ENCODE assay signal across 18 cellular contexts in the genomic region with DNA sequence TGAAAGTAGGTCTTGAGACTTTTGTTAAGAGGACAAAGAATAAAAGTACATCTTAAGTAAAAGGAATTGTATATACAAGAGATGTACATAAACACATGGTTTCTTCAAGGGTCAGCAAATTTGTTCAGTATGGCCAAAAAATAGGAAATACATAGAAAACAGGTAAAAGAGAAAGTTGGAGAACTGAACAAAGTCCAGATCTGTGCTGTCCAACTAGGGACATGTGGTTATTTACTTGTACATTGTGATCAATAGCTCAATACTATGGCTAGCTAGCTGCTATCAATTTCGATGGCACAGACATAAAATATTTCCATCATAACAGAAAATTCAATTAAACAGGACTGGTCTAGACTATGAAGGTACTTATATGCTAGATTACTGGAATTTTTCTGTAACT.
A peak's percentile ranks its signal among the peaks of the same experiment; 100 is the strongest.
DNase-seq lines count a peak whose midpoint lies in the region; ATAC-seq and TF ChIP-seq lines count a peak whose summit lies in the region.
"Had no signal": no experiment of that assay in that cellular context is flagged by ENCODE, and none has a peak within 500 bp of the region (broad histone marks: within the 10 kb centered on the region; RNA-seq: fewer than 3 reads in every experiment).

No MANE protein-coding gene starts in this region.

- no peak overlapping the region for H3K4me2 ChIP-seq in osteoblast (ENCODE audit: insufficient read depth, low read length)

- H3K9me3 ChIP-seq in CD8-positive, alpha-beta memory T cell (ENCODE audit: low read length) = no peaks in the 10 kb centered on the region
- no peaks in the 10 kb centered on the region for H3K9me3 ChIP-seq in osteoblast (ENCODE audit: low read depth, low read length)
- H3K9me3 ChIP-seq: SJCRH30 had no signal

- CTCF ChIA-PET in activated naive CD4-positive, alpha-beta T cell treated with anti-CD3 and anti-CD28 coated beads, Interleukin-2, amount 10 ng/mL, durations not matched to agents 7 days and 5 days (lab: Charles Lee) = no interaction called here
- CTCF ChIA-PET in CD8-positive, alpha-beta memory T cell (lab: Charles Lee) = no interaction called here

- H3K9me3 Mint-ChIP-seq in activated naive CD4-positive, alpha-beta T cell treated with anti-CD3 and anti-CD28 coated beads, Interleukin-2, amount 50 U/mL, for 24 hours = no peaks in the 10 kb centered on the region
- no peaks in the 10 kb centered on the region for H3K9me3 Mint-ChIP-seq in activated naive CD4-positive, alpha-beta T cell treated with anti-CD3 and anti-CD28 coated beads, Interleukin-2, amount 10 ng/mL, durations not matched to agents 7 days and 5 days
- no peaks in the 10 kb centered on the region for H3K9me3 Mint-ChIP-seq in CD8-positive, alpha-beta memory T cell
- H3K9me3 Mint-ChIP-seq in activated naive CD8-positive, alpha-beta T cell treated with anti-CD3 and anti-CD28 coated beads, Interleukin-2, amount 50 U/mL, for 24 hours = no peaks in the 10 kb centered on the region
- H3K9me3 Mint-ChIP-seq: CD14-positive monocyte had no signal

- no peak overlapping the region for H3K27ac ChIP-seq in CD8-positive, alpha-beta memory T cell (ENCODE audit: low read depth, low read length)
- H3K27ac ChIP-seq in osteoblast (ENCODE audit: low read depth, low read length) = peak overlapping the region; percentile 60
- H3K27ac ChIP-seq: RWPE1, SJCRH30 had no signal

- peak overlapping the region; percentile 64 for H3K4me3 Mint-ChIP-seq in activated naive CD4-positive, alpha-beta T cell treated with anti-CD3 and anti-CD28 coated beads, Interleukin-2, amount 50 U/mL, for 24 hours
- H3K4me3 Mint-ChIP-seq in activated naive CD4-positive, alpha-beta T cell treated with anti-CD3 and anti-CD28 coated beads, Interleukin-2, amount 10 ng/mL, durations not matched to agents 7 days and 5 days = no peak overlapping the region
- peak overlapping the region in 5 of 7 donors; percentile 4 to 76 (median 47) for H3K4me3 Mint-ChIP-seq in CD8-positive, alpha-beta memory T cell
- no peak overlapping the region for H3K4me3 Mint-ChIP-seq in activated naive CD8-positive, alpha-beta T cell treated with anti-CD3 and anti-CD28 coated beads, Interleukin-2, amount 50 U/mL, for 24 hours
- H3K4me3 Mint-ChIP-seq: CD14-positive monocyte had no signal

- no peak for ATAC-seq in activated naive CD8-positive, alpha-beta T cell treated with anti-CD3 and anti-CD28 coated beads, Interleukin-2, amount 50 U/mL, for 24 hours
- ATAC-seq in HG03521 (IDR thresholded peaks at IDR 0.05; ENCODE audit: unreplicated experiment) = no peak
- ATAC-seq: HCT116 had no signal

- peaks cover 4% of the 10 kb centered on the region for H3K36me3 ChIP-seq in CD8-positive, alpha-beta memory T cell (ENCODE audit: insufficient read depth, low read length)
- H3K36me3 ChIP-seq in osteoblast (ENCODE audit: insufficient read depth, low read length) = no peaks in the 10 kb centered on the region

- no peaks in the 10 kb centered on the region for H3K27me3 ChIP-seq in CD8-positive, alpha-beta memory T cell (ENCODE audit: insufficient read depth, low read length, poor library complexity, severe bottlenecking)
- H3K27me3 ChIP-seq in osteoblast (ENCODE audit: insufficient read depth, low read length) = no peaks in the 10 kb centered on the region
- H3K27me3 ChIP-seq: SJCRH30 had no signal

- H3K27me3 Mint-ChIP-seq in activated naive CD4-positive, alpha-beta T cell treated with anti-CD3 and anti-CD28 coated beads, Interleukin-2, amount 50 U/mL, for 24 hours = no peaks in the 10 kb centered on the region
- H3K27me3 Mint-ChIP-seq in activated naive CD4-positive, alpha-beta T cell treated with anti-CD3 and anti-CD28 coated beads, Interleukin-2, amount 10 ng/mL, durations not matched to agents 7 days and 5 days = no peaks in the 10 kb centered on the region
- H3K27me3 Mint-ChIP-seq in CD8-positive, alpha-beta memory T cell = no peaks in the 10 kb centered on the region
- no peaks in the 10 kb centered on the region for H3K27me3 Mint-ChIP-seq in activated naive CD8-positive, alpha-beta T cell treated with anti-CD3 and anti-CD28 coated beads, Interleukin-2, amount 50 U/mL, for 24 hours

- H3K4me3 ChIP-seq in CD8-positive, alpha-beta memory T cell (ENCODE audit: low read length) = no peak overlapping the region
- no peak overlapping the region for H3K4me3 ChIP-seq in osteoblast (ENCODE audit: insufficient read depth, low read length)
- H3K4me3 ChIP-seq: SJCRH30 had no signal

- no peak overlapping the region for H2AFZ ChIP-seq in osteoblast (ENCODE audit: low read length)

- peaks cover 25% of the 10 kb centered on the region for H3K36me3 Mint-ChIP-seq in activated naive CD4-positive, alpha-beta T cell treated with anti-CD3 and anti-CD28 coated beads, Interleukin-2, amount 50 U/mL, for 24 hours
- peaks cover 55% of the 10 kb centered on the region for H3K36me3 Mint-ChIP-seq in activated naive CD4-positive, alpha-beta T cell treated with anti-CD3 and anti-CD28 coated beads, Interleukin-2, amount 10 ng/mL, durations not matched to agents 7 days and 5 days
- peaks cover 2 to 54% (median 22%) of the 10 kb centered on the region in 3 donors for H3K36me3 Mint-ChIP-seq in CD8-positive, alpha-beta memory T cell
- H3K36me3 Mint-ChIP-seq in activated naive CD8-positive, alpha-beta T cell treated with anti-CD3 and anti-CD28 coated beads, Interleukin-2, amount 50 U/mL, for 24 hours (ENCODE audit: low read depth) = peaks cover 40% of the 10 kb centered on the region

- TF ChIP-seq CTCF in osteoblast (IDR thresholded peaks at IDR 0.05; ENCODE audit: extremely low read depth, low read depth, low read length) = no peak

- DNase-seq in activated naive CD4-positive, alpha-beta T cell treated with anti-CD3 and anti-CD28 coated beads, Interleukin-2, amount 10 ng/mL, durations not matched to agents 7 days and 5 days = no peak
- DNase-seq in CD8-positive, alpha-beta memory T cell = no peak
- DNase-seq in activated naive CD8-positive, alpha-beta T cell treated with anti-CD3 and anti-CD28 coated beads, Interleukin-2, amount 50 U/mL, for 24 hours = no peak
- DNase-seq in osteoblast (ENCODE audit: insufficient read length, low spot score, missing footprints) (no peak), SW480 (ENCODE audit: low spot score) (no peak)
- DNase-seq in activated effector memory CD4-positive, alpha-beta T cell treated with anti-CD3 and anti-CD28 coated beads, Interleukin-2, amount 50 U/mL, for 16 hours = no peak
- DNase-seq: AML-193, DND-41, NCI-H1417 treated with DMSO at 0.1 percent for 48 hours, NCI-H2029, NCI-H2171 treated with DMSO at 0.1 percent for 48 hours, NCI-H446 treated with DMSO at 0.1 percent for 48 hours, SJCRH30 had no signal

- POLR2A ChIA-PET in CD8-positive, alpha-beta memory T cell (lab: Charles Lee) = no interaction called here

- H3K4me1 ChIP-seq in CD8-positive, alpha-beta memory T cell (ENCODE audit: insufficient read depth, low read length) = peaks cover 64% of the 10 kb centered on the region
- peaks cover 31% of the 10 kb centered on the region for H3K4me1 ChIP-seq in osteoblast (ENCODE audit: insufficient read depth, low read length)
- H3K4me1 ChIP-seq: SJCRH30 had no signal

- peak overlapping the region; percentile 91 for H3K27ac Mint-ChIP-seq in activated naive CD4-positive, alpha-beta T cell treated with anti-CD3 and anti-CD28 coated beads, Interleukin-2, amount 50 U/mL, for 24 hours
- H3K27ac Mint-ChIP-seq in activated naive CD4-positive, alpha-beta T cell treated with anti-CD3 and anti-CD28 coated beads, Interleukin-2, amount 10 ng/mL, durations not matched to agents 7 days and 5 days = no peak overlapping the region
- H3K27ac Mint-ChIP-seq in CD8-positive, alpha-beta memory T cell = peak overlapping the region in 4 of 8 donors; percentile 26 to 80 (median 64)
- peak overlapping the region; percentile 15 for H3K27ac Mint-ChIP-seq in activated naive CD8-positive, alpha-beta T cell treated with anti-CD3 and anti-CD28 coated beads, Interleukin-2, amount 50 U/mL, for 24 hours
- H3K27ac Mint-ChIP-seq: CD14-positive monocyte had no signal

- no peaks in the 10 kb centered on the region for H3K79me2 ChIP-seq in osteoblast (ENCODE audit: insufficient read depth, low read length)

- no peaks in the 10 kb centered on the region for H4K20me1 ChIP-seq in osteoblast (ENCODE audit: insufficient read depth, low read length)

- H3K4me1 Mint-ChIP-seq in activated naive CD4-positive, alpha-beta T cell treated with anti-CD3 and anti-CD28 coated beads, Interleukin-2, amount 50 U/mL, for 24 hours = peaks cover 86% of the 10 kb centered on the region
- H3K4me1 Mint-ChIP-seq in activated naive CD4-positive, alpha-beta T cell treated with anti-CD3 and anti-CD28 coated beads, Interleukin-2, amount 10 ng/mL, durations not matched to agents 7 days and 5 days = peaks cover 74% of the 10 kb centered on the region
- peaks cover 69 to 88% (median 86%) of the 10 kb centered on the region in 3 donors for H3K4me1 Mint-ChIP-seq in CD8-positive, alpha-beta memory T cell
- peaks cover 81% of the 10 kb centered on the region for H3K4me1 Mint-ChIP-seq in activated naive CD8-positive, alpha-beta T cell treated with anti-CD3 and anti-CD28 coated beads, Interleukin-2, amount 50 U/mL, for 24 hours

Comparison
In these comparisons a context has a peak if more than half of its experiments do, and no peak if none do; other contexts are left out.
1. H3K4me3 Mint-ChIP-seq: peak in activated naive CD4-positive, alpha-beta T cell treated with anti-CD3 and anti-CD28 coated beads, Interleukin-2, amount 50 U/mL, for 24 hours (single experiment) and CD8-positive, alpha-beta memory T cell (5 of 7); none in activated naive CD4-positive, alpha-beta T cell treated with anti-CD3 and anti-CD28 coated beads, Interleukin-2, amount 10 ng/mL, durations not matched to agents 7 days and 5 days (single experiment) and activated naive CD8-positive, alpha-beta T cell treated with anti-CD3 and anti-CD28 coated beads, Interleukin-2, amount 50 U/mL, for 24 hours (single experiment).